ENCODE assay signal across 8 cellular contexts in genomic region chr7:140176271-140176701, GRCh38. TPM values are rescaled to one million over a fixed set of nuclear protein-coding genes. Genes with fewer than 3 reads are reported as not detected.
DNase-seq lines count a peak whose midpoint lies in the region; ATAC-seq and TF ChIP-seq lines count a peak whose summit lies in the region.

No MANE protein-coding gene starts in this region.

- TF ChIP-seq RAD21 in neural cell (conservative IDR thresholded peaks at IDR 0.05): no peak

- H2AFZ ChIP-seq in GM23338 (no peak overlapping the region), neural cell (ENCODE audit: low read depth, low read length) (no peak overlapping the region)

- H3K79me2 ChIP-seq in GM23338 (replicated peaks; ENCODE audit: insufficient read depth) (peaks cover 35% of the 10 kb centered on the region), neural cell (replicated peaks; ENCODE audit: insufficient read depth, low read length) (peaks cover 17% of the 10 kb centered on the region)

- H3K4me3 Mint-ChIP-seq in GM23338: peak overlapping the region; percentile 97; the same call in 2 of the 3 replicates

- no peak for TF ChIP-seq EP300 in neural cell (conservative IDR thresholded peaks at IDR 0.05; ENCODE audit: poor library complexity, severe bottlenecking)

- no peak for ATAC-seq in GM23338

- peaks cover 9% of the 10 kb centered on the region; the same call in 2 of the 3 replicates for H3K9me3 Mint-ChIP-seq in GM23338

- H3K4me1 Mint-ChIP-seq in GM23338: peaks cover 10% of the 10 kb centered on the region

- H3K27ac ChIP-seq in GM23338 (ENCODE audit: low read depth) (no peak overlapping the region), neural cell (ENCODE audit: low read length) (no peak overlapping the region)

- TF ChIP-seq CTCF in GM06990 (IDR thresholded peaks at IDR 0.05; ENCODE audit: insufficient read depth, low read length, poor library complexity, severe bottlenecking): no peak
- no peak for TF ChIP-seq CTCF in GM23338 (conservative IDR thresholded peaks at IDR 0.05; ENCODE audit: low read depth in 2 of 2)
- no peak for TF ChIP-seq CTCF in epithelial cell of proximal tubule (conservative IDR thresholded peaks at IDR 0.05; ENCODE audit: low read depth, low read length)
- TF ChIP-seq CTCF in neural cell (IDR thresholded peaks at IDR 0.05; ENCODE audit: poor library complexity, severe bottlenecking): no peak

- H3F3A ChIP-seq in GM23338 (replicated peaks; ENCODE audit: low read depth): no peaks in the 10 kb centered on the region; the same call in 1 of the 2 replicates
- no peaks in the 10 kb centered on the region for H3F3A ChIP-seq in neural cell (ENCODE audit: insufficient read depth, low read length, poor library complexity, severe bottlenecking)

- no peaks in the 10 kb centered on the region for H3K9me3 ChIP-seq in neural cell (ENCODE audit: low read length)

- peaks cover 27% of the 10 kb centered on the region for H3K27me3 Mint-ChIP-seq in GM23338 (ENCODE audit: insufficient read depth, low read depth, poor library complexity)

- DNase-seq in GM06990 (ENCODE audit: extremely low read depth, insufficient read length) (no peak), GM23338 (ENCODE audit: low spot score) (peak; percentile 34), RPMI8226 (peak; percentile 26), epithelial cell of proximal tubule (ENCODE audit: low read depth) (no peak), HuH-7 (ENCODE audit: low spot score) (no peak), inferior parietal cortex (ENCODE audit: extremely low spot score) (no peak)
- no peak for DNase-seq in activated CD4-positive, CD25-positive, alpha-beta regulatory T cell treated with anti-CD3 and anti-CD28 coated beads, Interleukin-2, amount 50 U/mL, for 72 hours

- H3K4me1 ChIP-seq in GM23338 (ENCODE audit: insufficient read depth): no peaks in the 10 kb centered on the region

- H3K4me3 ChIP-seq in GM06990 (replicated peaks; ENCODE audit: low read depth, low read length): peak overlapping the region; percentile 57
- H3K4me3 ChIP-seq in GM23338: peak overlapping the region; percentile 97
- peak overlapping the region; percentile 84 for H3K4me3 ChIP-seq in epithelial cell of proximal tubule (ENCODE audit: low read depth, low read length)
- H3K4me3 ChIP-seq in neural cell (ENCODE audit: low read length): peak overlapping the region; percentile 87

- H3K27ac Mint-ChIP-seq in GM23338: no peak overlapping the region

- peaks cover 10% of the 10 kb centered on the region; the same call in 1 of the 2 replicates for H4K20me1 ChIP-seq in GM23338 (replicated peaks; ENCODE audit: insufficient read depth)
- H4K20me1 ChIP-seq in neural cell (ENCODE audit: insufficient read depth): no peaks in the 10 kb centered on the region

- peak overlapping the region; percentile 69 for H3K9ac ChIP-seq in neural cell (ENCODE audit: low read length)

- H3K27me3 ChIP-seq in GM06990 (replicated peaks; ENCODE audit: control insufficient read depth, insufficient read depth, low read length): 0 out of 2 replicates have a peak, but pooled peaks cover 1% of the 10 kb centered on the region
- peaks cover 23% of the 10 kb centered on the region for H3K27me3 ChIP-seq in GM23338 (ENCODE audit: insufficient read depth)
- H3K27me3 ChIP-seq in neural cell (ENCODE audit: insufficient read depth, low read depth, low read length): peaks cover 5% of the 10 kb centered on the region

- H3K4me2 ChIP-seq in GM23338 (peak overlapping the region; percentile 81), neural cell (ENCODE audit: low read length) (no peak overlapping the region)

- H3K36me3 ChIP-seq in GM06990 (ENCODE audit: control insufficient read depth, insufficient read depth, low read length) (no peaks in the 10 kb centered on the region), GM23338 (ENCODE audit: insufficient read depth) (no peaks in the 10 kb centered on the region), neural cell (ENCODE audit: insufficient read depth, low read length) (no peaks in the 10 kb centered on the region)

- H3K9me2 ChIP-seq in GM23338 (ENCODE audit: insufficient read depth) (no peaks in the 10 kb centered on the region), neural cell (ENCODE audit: insufficient read depth, low read length) (no peaks in the 10 kb centered on the region)

- H3K36me3 Mint-ChIP-seq in GM23338 (ENCODE audit: low read depth): 0 out of 3 replicates have a peak, but pooled peaks cover 2% of the 10 kb centered on the region

TF ChIP-seq in GM23338, 12 proteins besides CTCF, POLR2A, EP300 and RAD21 (continues in another document):
- TF ChIP-seq STAT1 (IDR thresholded peaks at IDR 0.05; ENCODE audit: unreplicated experiment): no peak
- TF ChIP-seq NANOG (IDR thresholded peaks at IDR 0.05; ENCODE audit: borderline replicate concordance): no peak
- TF ChIP-seq EZH2 (IDR thresholded peaks at IDR 0.05; ENCODE audit: low read depth, unreplicated experiment): no peak
- TF ChIP-seq REST (IDR thresholded peaks at IDR 0.05; ENCODE audit: unreplicated experiment): no peak
- no peak for TF ChIP-seq CREB1 (CRISPR knock-in tag; IDR thresholded peaks at IDR 0.05; ENCODE audit: low read depth)

TF ChIP-seq in neural cell, 6 proteins besides CTCF, POLR2A, EP300 and RAD21:
- TF ChIP-seq MXI1 (conservative IDR thresholded peaks at IDR 0.05; ENCODE audit: poor library complexity, severe bottlenecking) (no peak), REST (IDR thresholded peaks at IDR 0.05; ENCODE audit: borderline replicate concordance) (no peak), EZH2 (IDR thresholded peaks at IDR 0.05; ENCODE audit: borderline replicate concordance, insufficient read depth, low read length, poor library complexity, severe bottlenecking) (no peak), TAF1 (IDR thresholded peaks at IDR 0.05; ENCODE audit: low read depth) (no peak), POLR2AphosphoS5 (IDR thresholded peaks at IDR 0.05) (no peak), SMC3 (conservative IDR thresholded peaks at IDR 0.05; ENCODE audit: poor library complexity) (no peak)

RNA-seq across cellular contexts. Expression of gene KDM7A, which starts 0.5 kb away (rescaled TPM):
- 9.4 and 10.8 TPM in 2 replicates for total RNA-seq in GM23338 (2014; rRNA removed; shearing (Covaris generic))
- 2.0 and 2.3 TPM in 2 replicates for polyA plus RNA-seq in GM23338 (2016; fragmentation: Nextera tagmentation; extraction: Ambion mirVana)
- total RNA-seq in epithelial cell of proximal tubule: 1.6 and 7.6 TPM in 2 replicates
- 6.4 and 8.2 TPM in 2 replicates for polyA plus RNA-seq in neural cell
- 22.9 and 24.0 TPM in 2 replicates for polyA minus RNA-seq in neural cell

Comparison
In these comparisons a context has a peak if more than half of its experiments do, and no peak if none do; other contexts are left out.
1. DNase-seq: peak in GM23338 (single experiment) and RPMI8226 (single experiment); none in GM06990 (single experiment), epithelial cell of proximal tubule (single experiment), HuH-7 (single experiment), inferior parietal cortex (single experiment) and activated CD4-positive, CD25-positive, alpha-beta regulatory T cell treated with anti-CD3 and anti-CD28 coated beads, Interleukin-2, amount 50 U/mL, for 72 hours (single experiment).
2. Peak in every context shown above with its lines, with median percentiles within 50 percentile points of each other: H3K4me3 ChIP-seq.